ENCODE assay signal across 8 cellular contexts in genomic region chrX:119516157-119516702, GRCh38. TPM values are rescaled to one million over a fixed set of nuclear protein-coding genes. Genes with fewer than 3 reads are reported as not detected.
A peak's percentile ranks its signal among the peaks of the same experiment; 100 is the strongest.
DNase-seq lines count a peak whose midpoint lies in the region; ATAC-seq and TF ChIP-seq lines count a peak whose summit lies in the region.

No MANE protein-coding gene starts in this region.

- no peak for TF ChIP-seq POLR2A in tibial nerve (IDR thresholded peaks at IDR 0.05)

- no peak for TF ChIP-seq EP300 in tibial nerve (IDR thresholded peaks at IDR 0.05)

- 30 to 33% methylated on average over 5 of the region's 5 CpGs for WGBS in tibial nerve, 2 donors

- H3K27me3 ChIP-seq in dorsolateral prefrontal cortex (peaks cover 0 to 36% (median 3%) of the 10 kb centered on the region in 45 donors), tibial nerve (no peaks in the 10 kb centered on the region)

- CTCF ChIA-PET in WTC11 (lab: Charles Lee): interaction anchor here (0.6 to 2.2 kb wide), 18 partner anchors 9 to 372 kb away, joined by 3 to 9 read pairs (median 4); partner anchors contain the start of gene SOWAHD

- H3K36me3 Mint-ChIP-seq in WTC11: no peaks in the 10 kb centered on the region

- intact Hi-C loops in dorsolateral prefrontal cortex (cut with DNase I): loop anchor here (5.0 to 10.0 kb wide), 5 partner anchors 51 to 216 kb away; partner anchors contain the start of genes NKRF (in 1 of the 2), SLC25A5 (in 1 of the 2), STEEP1 (in 1 of the 2) and UBE2A (in 1 of the 2)

- no peaks in the 10 kb centered on the region for H3K4me1 Mint-ChIP-seq in WTC11

- H3K27ac ChIP-seq in dorsolateral prefrontal cortex (no peak overlapping the region), tibial nerve (no peak overlapping the region)

- H3K4me3 Mint-ChIP-seq in WTC11: no peak overlapping the region

- H3K27ac Mint-ChIP-seq in WTC11: no peak overlapping the region

- peak; percentile 96 for ATAC-seq in GM18502 (IDR thresholded peaks at IDR 0.05; ENCODE audit: poor library complexity, unreplicated experiment)
- peak; percentile 55 for ATAC-seq in HG03060 (IDR thresholded peaks at IDR 0.05; ENCODE audit: low read depth, unreplicated experiment)
- peak; percentile 87 for ATAC-seq in WTC11

- no peak overlapping the region for H3K4me3 ChIP-seq in AG09309 (ENCODE audit: control insufficient read depth, low read depth, low read length)
- no peak overlapping the region for H3K4me3 ChIP-seq in dorsolateral prefrontal cortex
- H3K4me3 ChIP-seq in tibial nerve: no peak overlapping the region

- no peaks in the 10 kb centered on the region for H3K4me1 ChIP-seq in tibial nerve

- no peaks in the 10 kb centered on the region for H3K27me3 Mint-ChIP-seq in WTC11 (ENCODE audit: low read depth)

- no peaks in the 10 kb centered on the region for H3K9me3 ChIP-seq in tibial nerve

- H3K9me3 Mint-ChIP-seq in WTC11: no peaks in the 10 kb centered on the region

- no peaks in the 10 kb centered on the region for H3K36me3 ChIP-seq in tibial nerve

- DNase-seq in AG09309 (ENCODE audit: low read depth): no peak
- peak; percentile 82 for DNase-seq in NCI-H2227 (lab: John Stamatoyannopoulos, UW; ENCODE audit: unreplicated experiment)
- peak; percentile 13 for DNase-seq in WTC11 (ENCODE audit: low spot score)
- peak in 3 of 10 donors; percentile 3 to 31 (median 14) for DNase-seq in dorsolateral prefrontal cortex
- DNase-seq in medulla oblongata (ENCODE audit: extremely low spot score): peak; percentile 79
- peak in 1 of 2 donors; percentile 20 for DNase-seq in tibial nerve (ENCODE audit: low spot score in 2 of 2)

- peak; percentile 76 for TF ChIP-seq CTCF in AG09309 (IDR thresholded peaks at IDR 0.05; ENCODE audit: control insufficient read depth, insufficient read depth, low read depth, low read length, missing control alignments)
- TF ChIP-seq CTCF in WTC11 (IDR thresholded peaks at IDR 0.05): peak; percentile 62
- TF ChIP-seq CTCF in dorsolateral prefrontal cortex (IDR thresholded peaks at IDR 0.05 in 54 of 56, conservative IDR thresholded peaks at IDR 0.05 in 2 of 56; ENCODE audit: low read depth in 1 of 56, partially characterized antibody in 56 of 56): peak; percentile 39 to 82 (median 70)
- peak; percentile 67 to 81 (median 69) for TF ChIP-seq CTCF in tibial nerve (IDR thresholded peaks at IDR 0.05)

- POLR2A ChIA-PET in WTC11 (lab: Charles Lee): no interaction called here

TF ChIP-seq in WTC11, 78 proteins besides CTCF, POLR2A, EP300 and RAD21:
- TF ChIP-seq JAZF1 (CRISPR knock-in tag; IDR thresholded peaks at IDR 0.05): no peak
- no peak for TF ChIP-seq ZBTB21 (CRISPR knock-in tag; IDR thresholded peaks at IDR 0.05; ENCODE audit: borderline replicate concordance)
- no peak for TF ChIP-seq RORB (CRISPR knock-in tag; IDR thresholded peaks at IDR 0.05)
- TF ChIP-seq TP53 (CRISPR knock-in tag; IDR thresholded peaks at IDR 0.05): no peak
- no peak for TF ChIP-seq ESRRA (CRISPR knock-in tag; IDR thresholded peaks at IDR 0.05; ENCODE audit: borderline replicate concordance)
- TF ChIP-seq SOX15 (CRISPR knock-in tag; IDR thresholded peaks at IDR 0.05): no peak
- TF ChIP-seq ZBTB43 (CRISPR knock-in tag; IDR thresholded peaks at IDR 0.05): no peak
- TF ChIP-seq PREB (CRISPR knock-in tag; IDR thresholded peaks at IDR 0.05; ENCODE audit: borderline replicate concordance): no peak
- TF ChIP-seq MYBL2 (CRISPR knock-in tag; IDR thresholded peaks at IDR 0.05): no peak
- TF ChIP-seq IRF1 (CRISPR knock-in tag; IDR thresholded peaks at IDR 0.05): no peak
- TF ChIP-seq JUN (CRISPR knock-in tag; IDR thresholded peaks at IDR 0.05): no peak
- TF ChIP-seq ZNF423 (CRISPR knock-in tag; IDR thresholded peaks at IDR 0.05): no peak
- no peak for TF ChIP-seq ATF1 (CRISPR knock-in tag; IDR thresholded peaks at IDR 0.05)
- TF ChIP-seq ZNF281 (CRISPR knock-in tag; IDR thresholded peaks at IDR 0.05): no peak
- TF ChIP-seq FOXP1 (CRISPR knock-in tag; IDR thresholded peaks at IDR 0.05; ENCODE audit: borderline replicate concordance): no peak
- TF ChIP-seq CREM (CRISPR knock-in tag; IDR thresholded peaks at IDR 0.05): no peak
- TF ChIP-seq SP1 (CRISPR knock-in tag; conservative IDR thresholded peaks at IDR 0.05): no peak
- no peak for TF ChIP-seq ATF3 (CRISPR knock-in tag; conservative IDR thresholded peaks at IDR 0.05)
- no peak for TF ChIP-seq ZNF416 (CRISPR knock-in tag; IDR thresholded peaks at IDR 0.05)

RNA-seq across cellular contexts. Expression of gene SLC25A5, which starts 48.0 kb away (rescaled TPM):
- 573 to 595 TPM (median 584 TPM) in 3 replicates for total RNA-seq in WTC11 (2021)
- 100 to 1,000 TPM; 115 to 275 (median 184) TPM for total RNA-seq in dorsolateral prefrontal cortex
- total RNA-seq in tibial nerve: 100 to 1,000 TPM in 2 of 4 donors, 10 to 100 TPM in 2; 79.3 to 176 (median 93.3) TPM

RNA-seq across cellular contexts. Expression of gene STEEP1, which starts 49.0 kb away (rescaled TPM):
- total RNA-seq in WTC11 (2021): 24.2 to 25.8 TPM (median 25.5 TPM) in 3 replicates
- total RNA-seq in dorsolateral prefrontal cortex: 10 to 100 TPM; 15.1 to 38.0 (median 28.0) TPM
- 10 to 100 TPM; 19.2 to 35.5 (median 30.2) TPM for total RNA-seq in tibial nerve

RNA-seq across cellular contexts. Expression of gene UBE2A, which starts 58.1 kb away (rescaled TPM):
- 39.3 to 43.3 TPM (median 43.0 TPM) in 3 replicates for total RNA-seq in WTC11 (2021)
- total RNA-seq in dorsolateral prefrontal cortex: 10 to 100 TPM; 27.7 to 49.8 (median 39.2) TPM
- total RNA-seq in tibial nerve: 10 to 100 TPM; 31.8 to 62.5 (median 40.5) TPM
